In genomic region chr20:36496707-36497669, GRCh38 we compare ENCODE assay signal across 27 cellular contexts. TPM values are rescaled to one million over a fixed set of nuclear protein-coding genes. Genes with fewer than 3 reads are reported as not detected.
A peak's percentile ranks its signal among the peaks of the same experiment; 100 is the strongest.
DNase-seq lines count a peak whose midpoint lies in the region; ATAC-seq, FAIRE-seq and TF ChIP-seq lines count a peak whose summit lies in the region.
"Had no signal": no experiment of that assay in that cellular context is flagged by ENCODE, and none has a peak within 500 bp of the region (broad histone marks: within the 10 kb centered on the region; RNA-seq: fewer than 3 reads in every experiment).

No MANE protein-coding gene starts in this region.

- peaks cover 61% of the 10 kb centered on the region for H4K20me1 ChIP-seq in SK-N-SH (ENCODE audit: insufficient read depth)

- H3K4me1 ChIP-seq in ascending aorta = peaks cover 31 to 43% of the 10 kb centered on the region in 2 donors
- peaks cover 0 to 17% (median 8%) of the 10 kb centered on the region in 3 donors for H3K4me1 ChIP-seq in pancreas
- H3K4me1 ChIP-seq in SK-N-SH (ENCODE audit: control insufficient read depth in 1 of 2, insufficient read depth in 2 of 2, low read depth in 1 of 2, low read length in 1 of 2) = peaks cover 19 to 27% of the 10 kb centered on the region in 2 experiments; a peak in 3 of 4 replicates
- H3K4me1 ChIP-seq: BE2C had no signal

- TF ChIP-seq RAD21 in SK-N-SH (IDR thresholded peaks at IDR 0.05; ENCODE audit: low read length) = no peak

- WGBS in pancreas, 2 donors = 84 to 86% methylated on average over 33 of the region's 33 CpGs
- WGBS in SK-N-SH (ENCODE audit: low lambda C conversion rate) = 97% methylated on average over 25 of the region's 33 CpGs

- peaks cover 53 to 65% of the 10 kb centered on the region in 2 donors for H3K36me3 ChIP-seq in ascending aorta
- H3K36me3 ChIP-seq in pancreas = peaks cover 0 to 27% (median 7%) of the 10 kb centered on the region in 3 donors
- H3K36me3 ChIP-seq in SK-N-SH (replicated peaks in 1 of 2; ENCODE audit: control insufficient read depth in 1 of 2, insufficient read depth in 2 of 2, low read length in 1 of 2) = peaks cover 31 to 39% of the 10 kb centered on the region in 2 experiments

- H3K9ac ChIP-seq in SK-N-SH = no peak overlapping the region

- no peak for DNase-seq in HFFc6
- no peak for DNase-seq in ascending aorta (ENCODE audit: low spot score in 2 of 2)
- DNase-seq in left lobe of liver (ENCODE audit: low spot score) = peak; percentile 81
- DNase-seq in pancreas = peak in 1 of 6 donors; percentile 70
- DNase-seq in Ammon's horn (ENCODE audit: low spot score) = no peak
- no peak for DNase-seq in glomerular visceral epithelial cell (ENCODE audit: extremely low spot score)
- DNase-seq in SK-N-SH = no peak
- DNase-seq: activated B cell treated with CpG ODN at 0.5 μM for 24 hours; activated CD4-positive, alpha-beta T cell treated with anti-CD3 and anti-CD28 coated beads, Interleukin-2, amount 50 U/mL, for 4 hours; activated CD8-positive, alpha-beta memory T cell treated with anti-CD3 and anti-CD28 coated beads, Interleukin-2, amount 50 U/mL, for 48 hours; BE2C; DMS153; GOT3; NCI-H1092; NCI-H2029 treated with DMSO at 0.1 percent for 48 hours; NCI-H2227 treated with DMSO at 0.1 percent for 48 hours; NCI-H748 treated with DMSO at 0.1 percent for 48 hours; nucleus accumbens; SJCRH30; stimulated activated CD4-positive, alpha-beta T cell treated with anti-CD3 and anti-CD28 coated beads, Interleukin-1b, Interleukin-23, amount 100 ng/mL, for 48 hours; T-cell had no signal

- no peaks in the 10 kb centered on the region for H3K9me3 Mint-ChIP-seq in HFFc6
- H3K9me3 Mint-ChIP-seq: activated B cell treated with CpG ODN at 0.5 μM for 24 hours, IgD-negative memory B cell, memory B cell, T-cell had no signal

- H3K27ac Mint-ChIP-seq in HFFc6 = peak overlapping the region; percentile 56
- H3K27ac Mint-ChIP-seq: activated B cell treated with CpG ODN at 0.5 μM for 24 hours; activated naive CD8-positive, alpha-beta T cell; memory B cell; T-cell had no signal

- H3K4me3 Mint-ChIP-seq in HFFc6 = no peak overlapping the region
- H3K4me3 Mint-ChIP-seq: activated B cell treated with CpG ODN at 0.5 μM for 24 hours; activated naive CD8-positive, alpha-beta T cell; IgD-negative memory B cell; memory B cell; T-cell had no signal

- peak; percentile 83 for ATAC-seq in left lobe of liver
- no peak for ATAC-seq in pancreas
- ATAC-seq in GM21526 (IDR thresholded peaks at IDR 0.05; ENCODE audit: low FRiP score, unreplicated experiment) = no peak
- ATAC-seq: T-cell had no signal

- TF ChIP-seq CTCF in HFFc6 (IDR thresholded peaks at IDR 0.05) (no peak), ascending aorta (IDR thresholded peaks at IDR 0.05) (no peak), pancreas (IDR thresholded peaks at IDR 0.05) (no peak), SK-N-SH (IDR thresholded peaks at IDR 0.05) (no peak)

- H3K9me2 ChIP-seq in SK-N-SH = no peaks in the 10 kb centered on the region

- no peak overlapping the region for H3K4me2 ChIP-seq in SK-N-SH

- H3K27me3 Mint-ChIP-seq in HFFc6 (ENCODE audit: insufficient read depth) = peaks cover 3% of the 10 kb centered on the region
- H3K27me3 Mint-ChIP-seq: activated B cell treated with CpG ODN at 0.5 μM for 24 hours; activated naive CD8-positive, alpha-beta T cell; IgD-negative memory B cell; memory B cell; T-cell had no signal

- H3K27ac ChIP-seq in ascending aorta (peak overlapping the region; percentile 58 to 65), pancreas (peak overlapping the region in 3 of 4 donors; percentile 9 to 50 (median 26)), SK-N-SH (ENCODE audit: low read depth in 2 of 2, low read length in 1 of 2) (no peak overlapping the region; a peak in 1 of 4 replicates)
- H3K27ac ChIP-seq: Peyer's patch, SJCRH30 had no signal

- POLR2A ChIA-PET in SK-N-SH (lab: Yijun Ruan, JAX) = no interaction called here

- H3K4me3 ChIP-seq in ascending aorta = no peak overlapping the region
- H3K4me3 ChIP-seq in pancreas = no peak overlapping the region
- H3K4me3 ChIP-seq in SK-N-SH (ENCODE audit: low read depth in 2 of 2, low read length in 1 of 2) = no peak overlapping the region
- H3K4me3 ChIP-seq: Peyer's patch, SJCRH30 had no signal

- peaks cover 76% of the 10 kb centered on the region for H3K4me1 Mint-ChIP-seq in HFFc6 (ENCODE audit: low read depth)

- no peaks in the 10 kb centered on the region for H3K27me3 ChIP-seq in ascending aorta
- H3K27me3 ChIP-seq in pancreas = no peaks in the 10 kb centered on the region
- H3K27me3 ChIP-seq in SK-N-SH (ENCODE audit: insufficient read depth) = no peaks in the 10 kb centered on the region
- H3K27me3 ChIP-seq: BE2C, Peyer's patch, SJCRH30 had no signal

- CTCF ChIA-PET in SK-N-SH (lab: Yijun Ruan, JAX) = no interaction called here

- H3K79me2 ChIP-seq in SK-N-SH (ENCODE audit: insufficient read depth) = peaks cover 87% of the 10 kb centered on the region

- intact Hi-C loops in ascending aorta (cut with DNase I) = no loop called here
- intact Hi-C loops in pancreas (cut with DNase I) = no loop called here

- H3K36me3 Mint-ChIP-seq in HFFc6 (ENCODE audit: low read depth) = peaks cover 27% of the 10 kb centered on the region
- H3K36me3 Mint-ChIP-seq: activated naive CD8-positive, alpha-beta T cell had no signal

- TF ChIP-seq EP300 in SK-N-SH (IDR thresholded peaks at IDR 0.05; ENCODE audit: borderline replicate concordance in 1 of 2, low read depth in 1 of 2, low read length in 1 of 2) = no peak

- H3K9me3 ChIP-seq in ascending aorta (no peaks in the 10 kb centered on the region), pancreas (no peaks in the 10 kb centered on the region), SK-N-SH (no peaks in the 10 kb centered on the region)
- H3K9me3 ChIP-seq: BE2C, Peyer's patch, SJCRH30 had no signal

- H3F3A ChIP-seq in SK-N-SH (replicated peaks; ENCODE audit: insufficient read depth) = peaks cover 13% of the 10 kb centered on the region

- no peak overlapping the region for H2AFZ ChIP-seq in SK-N-SH (ENCODE audit: low read depth)

- FAIRE-seq in pancreas (lab: Jason Lieb, UNC) = no peak
- FAIRE-seq: small intestine had no signal

TF ChIP-seq in SK-N-SH, 30 proteins besides CTCF, POLR2A, EP300 and RAD21:
- TF ChIP-seq TEAD4 (IDR thresholded peaks at IDR 0.05; ENCODE audit: borderline replicate concordance, insufficient read depth) = no peak
- no peak for TF ChIP-seq SMC3 (IDR thresholded peaks at IDR 0.05; ENCODE audit: low read depth, low read length)
- TF ChIP-seq PBX3 (IDR thresholded peaks at IDR 0.05) = no peak
- no peak for TF ChIP-seq GATA2 (CRISPR knock-in tag; IDR thresholded peaks at IDR 0.05)
- no peak for TF ChIP-seq RFX5 (IDR thresholded peaks at IDR 0.05; ENCODE audit: low read length)
- TF ChIP-seq FOXM1 (IDR thresholded peaks at IDR 0.05; ENCODE audit: low read depth) = no peak
- no peak for TF ChIP-seq GABPA (IDR thresholded peaks at IDR 0.05; ENCODE audit: low read depth)
- TF ChIP-seq SIN3A (IDR thresholded peaks at IDR 0.05; ENCODE audit: borderline replicate concordance, low read depth, low read length) = no peak
- no peak for TF ChIP-seq MXI1 (IDR thresholded peaks at IDR 0.05; ENCODE audit: low read depth, low read length)
- no peak for TF ChIP-seq JUND (IDR thresholded peaks at IDR 0.05)
- TF ChIP-seq TCF12 (IDR thresholded peaks at IDR 0.05) = no peak
TF ChIP-seq in SK-N-SH: peak in this region for 0.

RNA-seq across cellular contexts. Expression of gene MYL9, which starts 44.3 kb away (rescaled TPM):
- 1,000 to 10,000 TPM; 1,181 to 1,631 (median 1,227) TPM for total RNA-seq in HFFc6 (2021; fragmentation: NEBNext Ultra II Directional; extraction: Animal tissue kit (Norgen Biotek cat#: 25700))
- total RNA-seq in ascending aorta (717 TPM), left lobe of liver (22.8 TPM), pancreas (10 to 100 TPM in 5 of 6 donors, 1 to 10 TPM in 1; 9.9 to 62.2 (median 20.1) TPM)
- polyA plus RNA-seq in pancreas (100 to 1,000 TPM in 1 of 2 donors, 10 to 100 TPM in 1; 64.9 to 122 TPM), SK-N-SH (2012; rRNA removed) (not detected in 2 replicates)
- not detected in 2 replicates for polyA plus RNA-seq in SK-N-SH (2012; cell fraction: cytosol; rRNA removed)
- polyA plus RNA-seq in SK-N-SH (2012; cell fraction: nucleus; rRNA removed) = not detected in 2 replicates

Comparison
In these comparisons a context has a peak if more than half of its experiments do, and no peak if none do; other contexts are left out.
1. H3K27ac ChIP-seq: peak in ascending aorta (2 of 2) and pancreas (3 of 4); none in SK-N-SH (0 of 2).
2. RNA of gene MYL9, which starts 44.3 kb away (total RNA-seq): 1,181 to 1,631 TPM in HFFc6 and 717 TPM in ascending aorta (single experiment); 9.9 to 62.2 TPM in pancreas and 22.8 TPM in left lobe of liver (single experiment); every median in the first group is over 10 times any median in the second.